ENCODE assay signal across 20 cellular contexts in the genomic region with DNA sequence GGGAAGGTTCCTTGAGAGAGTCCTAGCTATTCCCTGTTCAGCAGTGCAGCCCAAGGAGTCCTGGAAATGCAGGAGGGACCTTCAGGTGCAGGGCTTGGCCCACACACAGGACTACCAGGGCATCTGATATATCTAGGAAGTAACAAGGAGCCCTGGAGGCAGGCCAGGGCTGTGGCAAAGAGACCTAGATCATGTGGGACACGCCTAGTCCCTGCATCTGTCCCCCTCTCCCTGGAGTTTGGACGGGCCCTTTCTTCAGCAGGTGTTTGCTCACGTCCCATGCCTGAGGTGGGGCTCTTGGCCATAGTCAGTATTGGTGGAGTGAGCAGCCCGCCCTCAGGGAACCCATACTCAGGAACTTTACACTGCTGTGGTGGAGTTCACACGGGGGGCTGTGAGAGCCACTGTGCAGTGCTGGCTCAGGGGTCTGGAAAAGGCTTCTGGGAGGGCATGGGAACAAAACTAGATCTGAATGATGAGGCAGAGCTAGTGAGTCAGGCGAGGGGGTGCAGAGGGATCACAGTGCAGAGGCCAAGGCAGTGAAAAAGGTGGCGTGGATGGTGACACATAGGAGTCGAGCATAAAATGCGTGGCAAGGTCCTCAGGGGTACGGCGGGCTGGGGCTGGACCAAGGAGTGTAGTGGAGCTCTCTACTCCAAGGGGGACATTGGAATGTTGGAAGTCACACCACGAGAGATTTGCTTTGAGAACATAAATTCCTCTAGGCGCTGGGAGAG. TPM values are rescaled to one million over a fixed set of nuclear protein-coding genes. Genes with fewer than 3 reads are reported as not detected.
DNase-seq lines count a peak whose midpoint lies in the region; ATAC-seq and TF ChIP-seq lines count a peak whose summit lies in the region.
"Had no signal": no experiment of that assay in that cellular context is flagged by ENCODE, and none has a peak within 500 bp of the region (broad histone marks: within the 10 kb centered on the region; RNA-seq: fewer than 3 reads in every experiment).

No MANE protein-coding gene starts in this region.

- no peaks in the 10 kb centered on the region for H3K9me3 Mint-ChIP-seq in CD4-positive, alpha-beta T cell
- H3K9me3 Mint-ChIP-seq: dendritic cell treated with granulocyte-macrophage colony-stimulating factor and Interleukin-4, amounts not matched to agents 40 ng/mL and 50 ng/mL, for 4 days; WTC11 had no signal

- peaks cover 84% of the 10 kb centered on the region for H3K36me3 Mint-ChIP-seq in CD4-positive, alpha-beta T cell (ENCODE audit: low read depth)

- H4K20me1 ChIP-seq in osteoblast (ENCODE audit: insufficient read depth, low read length): peaks cover 4% of the 10 kb centered on the region

- H3K27ac Mint-ChIP-seq in CD4-positive, alpha-beta T cell: peak overlapping the region; percentile 20
- H3K27ac Mint-ChIP-seq: dendritic cell treated with granulocyte-macrophage colony-stimulating factor and Interleukin-4, amounts not matched to agents 40 ng/mL and 50 ng/mL, for 4 days; WTC11 had no signal

- H3K9me3 ChIP-seq in CD4-positive, alpha-beta T cell (ENCODE audit: control insufficient read depth, low read length): no peaks in the 10 kb centered on the region
- H3K9me3 ChIP-seq in osteoblast (ENCODE audit: low read depth, low read length): no peaks in the 10 kb centered on the region
- H3K9me3 ChIP-seq: heart left ventricle, SK-N-SH, testis had no signal

- H3K4me1 Mint-ChIP-seq in CD4-positive, alpha-beta T cell (ENCODE audit: low read depth): no peaks in the 10 kb centered on the region

- H3K4me3 ChIP-seq in H7 (ENCODE audit: insufficient read depth, low read depth, low read length) (no peak overlapping the region), osteoblast (ENCODE audit: insufficient read depth, low read length) (no peak overlapping the region)
- H3K4me3 ChIP-seq: heart left ventricle, testis had no signal

- no peak overlapping the region for H3K4me3 Mint-ChIP-seq in CD4-positive, alpha-beta T cell
- H3K4me3 Mint-ChIP-seq: dendritic cell treated with granulocyte-macrophage colony-stimulating factor and Interleukin-4, amounts not matched to agents 40 ng/mL and 50 ng/mL, for 4 days; WTC11 had no signal

- peaks cover 30% of the 10 kb centered on the region for H3K36me3 ChIP-seq in H7 (replicated peaks; ENCODE audit: control insufficient read depth, insufficient read depth, low read length)
- H3K36me3 ChIP-seq in osteoblast (ENCODE audit: insufficient read depth, low read length): peaks cover 64% of the 10 kb centered on the region

- no peak for ATAC-seq in CD4-positive, alpha-beta T cell (ENCODE audit: poor library complexity)
- ATAC-seq in HG03095 (IDR thresholded peaks at IDR 0.05; ENCODE audit: unreplicated experiment): no peak
- no peak for ATAC-seq in HG03442 (IDR thresholded peaks at IDR 0.05; ENCODE audit: unreplicated experiment)
- ATAC-seq: heart left ventricle, left lobe of liver, WTC11 had no signal

- no peaks in the 10 kb centered on the region for H3K79me2 ChIP-seq in osteoblast (ENCODE audit: insufficient read depth, low read length)

- DNase-seq in CD4-positive, alpha-beta T cell: no peak
- peak; percentile 28 for DNase-seq in H7
- peak; percentile 61 for DNase-seq in osteoblast (ENCODE audit: insufficient read length, low spot score, missing footprints)
- DNase-seq in NCI-H1417 (lab: John Stamatoyannopoulos, UW): no peak
- DNase-seq: activated CD8-positive, alpha-beta memory T cell treated with anti-CD3 and anti-CD28 coated beads for 24 hours; heart left ventricle; NCI-H1436; NCI-H526; nucleus accumbens; SK-N-SH; T-helper 9 cell; testis had no signal

- H3K27ac ChIP-seq in CD4-positive, alpha-beta T cell (ENCODE audit: low read depth, low read length): no peak overlapping the region
- peak overlapping the region; percentile 84 for H3K27ac ChIP-seq in cingulate gyrus (ENCODE audit: low read depth, low read length)
- no peak overlapping the region for H3K27ac ChIP-seq in osteoblast (ENCODE audit: low read depth, low read length)
- H3K27ac ChIP-seq: testis had no signal

- peaks cover 11% of the 10 kb centered on the region for H3K4me1 ChIP-seq in osteoblast (ENCODE audit: insufficient read depth, low read length)
- H3K4me1 ChIP-seq: testis had no signal

- no peak overlapping the region for H3K4me2 ChIP-seq in osteoblast (ENCODE audit: insufficient read depth, low read length)
- H3K4me2 ChIP-seq: SK-N-SH had no signal

- no peaks in the 10 kb centered on the region for H3K27me3 Mint-ChIP-seq in CD4-positive, alpha-beta T cell
- H3K27me3 Mint-ChIP-seq: dendritic cell treated with granulocyte-macrophage colony-stimulating factor and Interleukin-4, amounts not matched to agents 40 ng/mL and 50 ng/mL, for 4 days had no signal

- intact Hi-C loops in CD4-positive, alpha-beta T cell (cut with DNase I, micrococcal nuclease): no loop called here

- CTCF ChIA-PET in CD4-positive, alpha-beta T cell (lab: Charles Lee): no interaction called here

- H2AFZ ChIP-seq in osteoblast (ENCODE audit: low read length): no peak overlapping the region

- no peaks in the 10 kb centered on the region for H3K27me3 ChIP-seq in CD4-positive, alpha-beta T cell (ENCODE audit: control insufficient read depth, insufficient read depth, low read length)
- H3K27me3 ChIP-seq in H7 (ENCODE audit: control insufficient read depth, insufficient read depth, low read length) (no peaks in the 10 kb centered on the region), osteoblast (ENCODE audit: insufficient read depth, low read length) (no peaks in the 10 kb centered on the region)
- H3K27me3 ChIP-seq: heart left ventricle, testis had no signal

- POLR2A ChIA-PET in CD4-positive, alpha-beta T cell (lab: Charles Lee): interaction anchor here (2.8 kb wide), 1 partner anchor 17 kb away, joined by 13 read pairs; no protein-coding TSS in a partner anchor

- TF ChIP-seq CTCF in CD4-positive, alpha-beta T cell (IDR thresholded peaks at IDR 0.05): no peak
- TF ChIP-seq CTCF in osteoblast (IDR thresholded peaks at IDR 0.05; ENCODE audit: extremely low read depth, low read depth, low read length): no peak

RNA-seq across cellular contexts. Expression of gene TMEM53, which starts 25.6 kb away (rescaled TPM):
- total RNA-seq in CD4-positive, alpha-beta T cell: 1 to 10 TPM in 1 of 2 experiments, under 1 TPM in 1; 0.64 to 1.2 TPM
- 6.0 and 9.0 TPM in 2 replicates for total RNA-seq in H7 (2014; rRNA removed; shearing (Covaris generic))
- 6.9 and 7.7 TPM in 2 replicates for total RNA-seq in osteoblast

RNA-seq across cellular contexts. Expression of gene ARMH1, which starts 25.8 kb away (rescaled TPM):
- 10 to 100 TPM; 79.9 to 84.0 TPM for total RNA-seq in CD4-positive, alpha-beta T cell
- 0.62 TPM in 1 of 2 replicates, not detected in the other for total RNA-seq in H7 (2014; rRNA removed; shearing (Covaris generic))
- 3.2 and 4.3 TPM in 2 replicates for total RNA-seq in osteoblast
- total RNA-seq: LHCN-M2, RPMI7951 had no signal

Comparison
In these comparisons a context has a peak if more than half of its experiments do, and no peak if none do; other contexts are left out.
1. DNase-seq: peak in H7 (single experiment) and osteoblast (single experiment); none in CD4-positive, alpha-beta T cell (0 of 10) and NCI-H1417 (0 of 3).
2. RNA of gene ARMH1, which starts 25.8 kb away (total RNA-seq): 79.9 to 84.0 TPM in CD4-positive, alpha-beta T cell; 3.2 to 4.3 TPM in osteoblast and 0.62 TPM in H7; every median in the first group is over 10 times any median in the second.